ENCODE assay signal across 8 cellular contexts in genomic region chr2:182715896-182716664, GRCh38. TPM values are rescaled to one million over a fixed set of nuclear protein-coding genes. Genes with fewer than 3 reads are reported as not detected.
A peak's percentile ranks its signal among the peaks of the same experiment; 100 is the strongest.
DNase-seq lines count a peak whose midpoint lies in the region; ATAC-seq and TF ChIP-seq lines count a peak whose summit lies in the region.

A gene with protein sequence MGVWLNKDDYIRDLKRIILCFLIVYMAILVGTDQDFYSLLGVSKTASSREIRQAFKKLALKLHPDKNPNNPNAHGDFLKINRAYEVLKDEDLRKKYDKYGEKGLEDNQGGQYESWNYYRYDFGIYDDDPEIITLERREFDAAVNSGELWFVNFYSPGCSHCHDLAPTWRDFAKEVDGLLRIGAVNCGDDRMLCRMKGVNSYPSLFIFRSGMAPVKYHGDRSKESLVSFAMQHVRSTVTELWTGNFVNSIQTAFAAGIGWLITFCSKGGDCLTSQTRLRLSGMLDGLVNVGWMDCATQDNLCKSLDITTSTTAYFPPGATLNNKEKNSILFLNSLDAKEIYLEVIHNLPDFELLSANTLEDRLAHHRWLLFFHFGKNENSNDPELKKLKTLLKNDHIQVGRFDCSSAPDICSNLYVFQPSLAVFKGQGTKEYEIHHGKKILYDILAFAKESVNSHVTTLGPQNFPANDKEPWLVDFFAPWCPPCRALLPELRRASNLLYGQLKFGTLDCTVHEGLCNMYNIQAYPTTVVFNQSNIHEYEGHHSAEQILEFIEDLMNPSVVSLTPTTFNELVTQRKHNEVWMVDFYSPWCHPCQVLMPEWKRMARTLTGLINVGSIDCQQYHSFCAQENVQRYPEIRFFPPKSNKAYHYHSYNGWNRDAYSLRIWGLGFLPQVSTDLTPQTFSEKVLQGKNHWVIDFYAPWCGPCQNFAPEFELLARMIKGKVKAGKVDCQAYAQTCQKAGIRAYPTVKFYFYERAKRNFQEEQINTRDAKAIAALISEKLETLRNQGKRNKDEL (plus strand): TSS chr2:182716257. CDS start chr2:182718087, 1,830 bp downstream.

- H3K27ac ChIP-seq in esophagus muscularis mucosa (replicated peaks in 1 of 4) (peak within 1 kb of the TSS; percentile 82 to 92 (median 86)), muscle layer of duodenum (ENCODE audit: low read length) (peak within 1 kb of the TSS; percentile 90)

- TF ChIP-seq CTCF in esophagus muscularis mucosa (IDR thresholded peaks at IDR 0.05) = peak in 1 of 3 experiments; percentile 5

- no peak for TF ChIP-seq EP300 in esophagus muscularis mucosa (IDR thresholded peaks at IDR 0.05)

- H3K4me3 Mint-ChIP-seq in activated T-cell treated with anti-CD3 and anti-CD28 coated beads, Interleukin-2, amount 50 U/mL, for 24 hours = no peak within 1 kb of the TSS

- peak; percentile 78 for DNase-seq in DMS153 (lab: John Stamatoyannopoulos, UW)
- peak; percentile 80 for DNase-seq in HuH-7 (ENCODE audit: low spot score)
- peak; percentile 15 for DNase-seq in OCI-M2 (lab: John Stamatoyannopoulos, UW; ENCODE audit: unreplicated experiment)
- DNase-seq in activated T-cell treated with anti-CD3 and anti-CD28 coated beads, Interleukin-2, amount 50 U/mL, for 24 hours = peak; percentile 93
- DNase-seq in esophagus muscularis mucosa (ENCODE audit: extremely low spot score) = peak; percentile 96
- DNase-seq in stimulated activated CD8-positive, alpha-beta memory T cell treated with anti-CD3 and anti-CD28 coated beads, Interleukin-7, amount 100 ng/mL, for 4 hours (ENCODE audit: low read depth in 2 of 2) = peak; percentile 81 to 83

- TF ChIP-seq POLR2A in esophagus muscularis mucosa (IDR thresholded peaks at IDR 0.05; ENCODE audit: low read depth) = peak; percentile 41

- WGBS in esophagus muscularis mucosa = 1% methylated on average over 13 of the region's 69 CpGs

- peaks cover 11 to 27% (median 24%) of the 10 kb centered on the region in 4 donors for H3K4me1 ChIP-seq in esophagus muscularis mucosa
- peaks cover 3 to 12% of the 10 kb centered on the region in 2 donors for H3K4me1 ChIP-seq in muscle layer of duodenum (ENCODE audit: control insufficient read depth in 1 of 2, insufficient read depth in 2 of 2, low read length in 2 of 2)

- peaks cover 4% of the 10 kb centered on the region for H3K4me1 Mint-ChIP-seq in activated T-cell treated with anti-CD3 and anti-CD28 coated beads, Interleukin-2, amount 50 U/mL, for 24 hours (ENCODE audit: low read depth)

- H3K9me3 ChIP-seq in esophagus muscularis mucosa = no peaks in the 10 kb centered on the region
- no peaks in the 10 kb centered on the region for H3K9me3 ChIP-seq in muscle layer of duodenum (ENCODE audit: control insufficient read depth in 1 of 2, low read length in 2 of 2)

- no peak within 1 kb of the TSS for H3K27ac Mint-ChIP-seq in activated T-cell treated with anti-CD3 and anti-CD28 coated beads, Interleukin-2, amount 50 U/mL, for 24 hours

- H3K9me3 Mint-ChIP-seq in activated T-cell treated with anti-CD3 and anti-CD28 coated beads, Interleukin-2, amount 50 U/mL, for 24 hours = no peaks in the 10 kb centered on the region

- H3K27me3 ChIP-seq in esophagus muscularis mucosa (no peaks in the 10 kb centered on the region), muscle layer of duodenum (ENCODE audit: low read depth, low read length) (no peaks in the 10 kb centered on the region)

- intact Hi-C loops in esophagus muscularis mucosa (cut with DNase I) = no loop called here

- peak within 1 kb of the TSS; percentile 72 to 94 (median 86) for H3K4me3 ChIP-seq in esophagus muscularis mucosa
- H3K4me3 ChIP-seq in muscle layer of duodenum (ENCODE audit: low read depth in 1 of 2, low read length in 2 of 2) = peak within 1 kb of the TSS; percentile 98 to 99

- H3K36me3 ChIP-seq in esophagus muscularis mucosa = peaks cover 0 to 14% (median 8%) of the 10 kb centered on the region in 4 donors
- peaks cover 0 to 4% of the 10 kb centered on the region in 2 donors for H3K36me3 ChIP-seq in muscle layer of duodenum (ENCODE audit: control insufficient read depth in 1 of 2, insufficient read depth in 2 of 2, low read length in 2 of 2)

- H3K27me3 Mint-ChIP-seq in activated T-cell treated with anti-CD3 and anti-CD28 coated beads, Interleukin-2, amount 50 U/mL, for 24 hours = peaks cover 4% of the 10 kb centered on the region

- peak; percentile 84 for ATAC-seq in GM21526 (IDR thresholded peaks at IDR 0.05; ENCODE audit: low FRiP score, unreplicated experiment)

- peaks cover 22% of the 10 kb centered on the region for H3K36me3 Mint-ChIP-seq in activated T-cell treated with anti-CD3 and anti-CD28 coated beads, Interleukin-2, amount 50 U/mL, for 24 hours (ENCODE audit: low read depth)

RNA-seq across cellular contexts. Expression of the gene that starts here (rescaled TPM):
- total RNA-seq in esophagus muscularis mucosa = 10 to 100 TPM; 39.1 to 46.9 (median 39.5) TPM

Comparison
In these comparisons a context has a peak if more than half of its experiments do, and no peak if none do; other contexts are left out.
1. Peak in every context shown above with its lines: DNase-seq, ATAC-seq, H3K4me3 ChIP-seq and H3K27ac ChIP-seq.
2. DNase-seq: peak in every context shown above with its lines; median percentile 96 in esophagus muscularis mucosa; 93 in activated T-cell treated with anti-CD3 and anti-CD28 coated beads, Interleukin-2, amount 50 U/mL, for 24 hours; 82 in stimulated activated CD8-positive, alpha-beta memory T cell treated with anti-CD3 and anti-CD28 coated beads, Interleukin-7, amount 100 ng/mL, for 4 hours; 80 in HuH-7; 78 in DMS153; 15 in OCI-M2.